ENCODE assay signal across 8 cellular contexts in the genomic region with DNA sequence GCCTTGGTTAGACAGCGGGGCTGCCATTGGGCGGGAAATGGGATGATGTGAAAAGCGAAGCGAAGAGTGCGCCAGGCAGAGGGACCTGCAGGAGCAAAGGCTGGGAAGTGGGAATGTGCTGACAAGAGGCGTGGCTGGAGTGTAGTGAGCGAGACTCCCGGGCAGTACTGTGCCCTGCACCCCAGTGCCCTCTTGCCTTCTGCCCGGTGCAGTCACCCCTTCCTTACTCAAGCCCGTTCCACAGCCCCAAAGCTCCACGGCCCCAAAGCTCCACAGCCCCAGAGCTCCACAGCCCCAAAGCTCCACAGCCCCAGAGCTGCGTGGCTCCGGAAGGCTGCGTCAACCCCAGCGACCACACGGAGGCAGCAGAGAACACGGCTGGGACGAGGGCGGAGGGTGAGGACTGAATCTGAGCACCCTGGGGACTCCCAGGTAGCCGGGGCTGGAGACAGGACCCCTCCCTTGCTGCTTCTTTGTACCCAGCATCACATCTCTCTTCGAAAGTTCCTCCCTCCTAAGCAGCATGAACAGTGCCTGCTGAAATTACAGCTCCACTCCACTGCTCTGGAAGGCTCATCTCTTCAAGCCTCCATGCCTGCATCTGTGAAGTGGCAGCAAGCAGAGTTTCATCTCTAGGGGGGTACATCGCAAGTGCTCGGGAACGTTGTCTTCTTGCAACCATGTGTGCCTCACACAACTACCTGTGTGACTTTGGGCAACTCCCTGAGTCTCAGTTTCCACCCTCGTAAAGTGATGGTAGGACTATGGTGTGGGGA.
A peak's percentile ranks its signal among the peaks of the same experiment; 100 is the strongest.
DNase-seq lines count a peak whose midpoint lies in the region; ATAC-seq and TF ChIP-seq lines count a peak whose summit lies in the region.

No MANE protein-coding gene starts in this region.

- H3K36me3 ChIP-seq in fibroblast of lung (ENCODE audit: control insufficient read depth, insufficient read depth, low read length) (no peaks in the 10 kb centered on the region), neuronal stem cell (replicated peaks in 1 of 2; ENCODE audit: control insufficient read depth in 2 of 2, insufficient read depth in 2 of 2, low read length in 2 of 2) (no peaks in the 10 kb centered on the region), thoracic aorta (no peaks in the 10 kb centered on the region)

- peak overlapping the region; percentile 8 for H3K18ac ChIP-seq in neuronal stem cell (ENCODE audit: low read length)

- no peak overlapping the region for H3K27ac ChIP-seq in fibroblast of lung (ENCODE audit: insufficient read depth, low read length)
- no peak overlapping the region for H3K27ac ChIP-seq in neuronal stem cell (replicated peaks; ENCODE audit: low read length)
- no peak overlapping the region for H3K27ac ChIP-seq in thoracic aorta

- DNase-seq in Daoy (ENCODE audit: low read depth) (peak; percentile 65), NCI-H774 (lab: John Stamatoyannopoulos, UW) (peak; percentile 17), fibroblast of lung (ENCODE audit: low read depth in 2 of 2) (peak in 1 of 2 donors; percentile 20), neuronal stem cell (ENCODE audit: low spot score) (no peak), thoracic aorta (ENCODE audit: low spot score) (no peak)
- peak; percentile 79 for DNase-seq in activated T-cell treated with anti-CD3 and anti-CD28 coated beads, Interleukin-2, amount 50 U/mL, for 24 hours

- H3K4me3 Mint-ChIP-seq in activated T-cell treated with anti-CD3 and anti-CD28 coated beads, Interleukin-2, amount 50 U/mL, for 24 hours, result no peak overlapping the region

- H3K27me3 Mint-ChIP-seq in activated T-cell treated with anti-CD3 and anti-CD28 coated beads, Interleukin-2, amount 50 U/mL, for 24 hours, result peaks cover 32% of the 10 kb centered on the region

- no peaks in the 10 kb centered on the region for H3K36me3 Mint-ChIP-seq in activated T-cell treated with anti-CD3 and anti-CD28 coated beads, Interleukin-2, amount 50 U/mL, for 24 hours (ENCODE audit: low read depth)

- no peaks in the 10 kb centered on the region for H3K79me1 ChIP-seq in neuronal stem cell (ENCODE audit: low read depth, low read length)

- H3K4me1 ChIP-seq in fibroblast of lung (ENCODE audit: control insufficient read depth, extremely low read depth, insufficient read depth, low read length) (no peaks in the 10 kb centered on the region), neuronal stem cell (ENCODE audit: control insufficient read depth in 2 of 2, insufficient read depth in 1 of 2, low read depth in 1 of 2, low read length in 2 of 2) (peaks cover 18 to 21% of the 10 kb centered on the region in 2 donors), thoracic aorta (ENCODE audit: control insufficient read depth in 1 of 2, low read depth in 2 of 2) (peaks cover 0 to 7% of the 10 kb centered on the region in 2 donors)

- peak overlapping the region; percentile 36 for H3K23ac ChIP-seq in neuronal stem cell (ENCODE audit: low read depth, low read length, poor library complexity)

- H3K27me3 ChIP-seq in fibroblast of lung (ENCODE audit: control insufficient read depth, insufficient read depth, low read length), result no peaks in the 10 kb centered on the region
- H3K27me3 ChIP-seq in neuronal stem cell (ENCODE audit: control insufficient read depth in 3 of 3, insufficient read depth in 3 of 3, low read depth in 1 of 3, low read length in 3 of 3), result peaks cover 0 to 21% (median 3%) of the 10 kb centered on the region in 3 experiments
- H3K27me3 ChIP-seq in thoracic aorta (replicated peaks; ENCODE audit: insufficient read depth), result peaks cover 5% of the 10 kb centered on the region

- no peak overlapping the region for H2AFZ ChIP-seq in fibroblast of lung (ENCODE audit: low read length)
- peak overlapping the region; percentile 76 for H2AFZ ChIP-seq in neuronal stem cell (ENCODE audit: low read length)

- no peaks in the 10 kb centered on the region for H3K9me3 ChIP-seq in fibroblast of lung (ENCODE audit: control insufficient read depth, insufficient read depth, low read depth, low read length)
- no peaks in the 10 kb centered on the region for H3K9me3 ChIP-seq in neuronal stem cell (replicated peaks in 1 of 2; ENCODE audit: control insufficient read depth in 2 of 2, insufficient read depth in 1 of 2, low read depth in 1 of 2, low read length in 2 of 2)
- no peaks in the 10 kb centered on the region for H3K9me3 ChIP-seq in thoracic aorta

- H3K4me2 ChIP-seq in fibroblast of lung (ENCODE audit: extremely low read depth, insufficient read depth, low read length), result no peak overlapping the region
- H3K4me2 ChIP-seq in neuronal stem cell (ENCODE audit: insufficient read depth, low read length, poor library complexity, severe bottlenecking), result no peak overlapping the region

- no peaks in the 10 kb centered on the region for H3K9me3 Mint-ChIP-seq in activated T-cell treated with anti-CD3 and anti-CD28 coated beads, Interleukin-2, amount 50 U/mL, for 24 hours

- no peak overlapping the region for H2BK5ac ChIP-seq in neuronal stem cell (ENCODE audit: low read length)

- WGBS in neuronal stem cell (ENCODE audit: extremely low coverage in 2 of 2, insufficient read length in 2 of 2, insufficient replicate concordance in 1 of 2), 2 donors, result no CpG with 5 or more reads among the region's 25 CpGs

- peaks cover 19% of the 10 kb centered on the region for H3K4me1 Mint-ChIP-seq in activated T-cell treated with anti-CD3 and anti-CD28 coated beads, Interleukin-2, amount 50 U/mL, for 24 hours (ENCODE audit: low read depth)

- no peak overlapping the region for H3K14ac ChIP-seq in neuronal stem cell (ENCODE audit: low read length)

- ATAC-seq in GM21717 (IDR thresholded peaks at IDR 0.05; ENCODE audit: unreplicated experiment) (peak; percentile 72), thoracic aorta (ENCODE audit: insufficient number of reproducible peaks, low FRiP score, low read depth) (peak; percentile 63), GM21825 (IDR thresholded peaks at IDR 0.05; ENCODE audit: unreplicated experiment) (no peak)

- H3K4me3 ChIP-seq in fibroblast of lung (replicated peaks in 1 of 4; ENCODE audit: control extremely low read depth in 1 of 4, insufficient read depth in 1 of 4, low read depth in 3 of 4, low read length in 4 of 4) (no peak overlapping the region), neuronal stem cell (ENCODE audit: low read length in 2 of 2) (no peak overlapping the region), thoracic aorta (peak overlapping the region; percentile 9)

- no peak overlapping the region for H4K8ac ChIP-seq in neuronal stem cell (ENCODE audit: low read depth, low read length)

- H4K20me1 ChIP-seq in fibroblast of lung (ENCODE audit: control insufficient read depth, extremely low read depth, insufficient read depth, low read length), result no peaks in the 10 kb centered on the region

- H2BK120ac ChIP-seq in neuronal stem cell (ENCODE audit: low read depth, low read length), result no peak overlapping the region

- H2AK5ac ChIP-seq in neuronal stem cell (ENCODE audit: low read depth, low read length), result no peak overlapping the region

- no peak overlapping the region for H3K4ac ChIP-seq in neuronal stem cell (ENCODE audit: low read length)

- H2BK12ac ChIP-seq in neuronal stem cell (ENCODE audit: low read length), result peak overlapping the region; percentile 34

- no peak overlapping the region for H3K9ac ChIP-seq in fibroblast of lung (ENCODE audit: insufficient read depth, low read length)
- no peak overlapping the region for H3K9ac ChIP-seq in neuronal stem cell (ENCODE audit: low read depth, low read length, poor library complexity)

- no peak overlapping the region for H2BK15ac ChIP-seq in neuronal stem cell (ENCODE audit: low read length)

- no peak overlapping the region for H3K27ac Mint-ChIP-seq in activated T-cell treated with anti-CD3 and anti-CD28 coated beads, Interleukin-2, amount 50 U/mL, for 24 hours

- peak; percentile 67 to 87 for TF ChIP-seq CTCF in fibroblast of lung (conservative IDR thresholded peaks at IDR 0.05 in 1 of 2, IDR thresholded peaks at IDR 0.05 in 1 of 2; ENCODE audit: low read depth in 1 of 2, low read length in 2 of 2)
- TF ChIP-seq CTCF in thoracic aorta (IDR thresholded peaks at IDR 0.05), result peak; percentile 63

- H4K91ac ChIP-seq in neuronal stem cell (ENCODE audit: low read depth, low read length, poor library complexity), result no peak overlapping the region

- H3K79me2 ChIP-seq in fibroblast of lung (ENCODE audit: control insufficient read depth, insufficient read depth, low read length), result no peaks in the 10 kb centered on the region

Comparison
In these comparisons a context has a peak if more than half of its experiments do, and no peak if none do; other contexts are left out.
1. DNase-seq: peak in Daoy (single experiment), NCI-H774 (single experiment) and activated T-cell treated with anti-CD3 and anti-CD28 coated beads, Interleukin-2, amount 50 U/mL, for 24 hours (single experiment); none in neuronal stem cell (single experiment) and thoracic aorta (single experiment).